18 cellular contexts compared by ENCODE assay signal in genomic region chr14:82447586-82447985, GRCh38.
DNase-seq lines count a peak whose midpoint lies in the region; ATAC-seq and TF ChIP-seq lines count a peak whose summit lies in the region.
"Had no signal": no experiment of that assay in that cellular context is flagged by ENCODE, and none has a peak within 500 bp of the region (broad histone marks: within the 10 kb centered on the region; RNA-seq: fewer than 3 reads in every experiment).

No MANE protein-coding gene starts in this region.

- no peak overlapping the region for H2BK5ac ChIP-seq in neuronal stem cell (ENCODE audit: low read length)

- WGBS in neuronal stem cell (ENCODE audit: extremely low coverage in 2 of 2, insufficient read length in 2 of 2, insufficient replicate concordance in 1 of 2), 2 donors = no CpG with 5 or more reads among the region's 3 CpGs

- H4K8ac ChIP-seq in neuronal stem cell (ENCODE audit: low read depth, low read length) = no peak overlapping the region

- H3K27me3 ChIP-seq in neuronal stem cell (ENCODE audit: control insufficient read depth in 3 of 3, insufficient read depth in 3 of 3, low read depth in 1 of 3, low read length in 3 of 3) = no peaks in the 10 kb centered on the region
- H3K27me3 ChIP-seq: BLaER1 treated with 17β-estradiol and CSF1 and Interleukin-3, amounts not matched to agents 10 nM and 100 nM had no signal

- H2BK120ac ChIP-seq in neuronal stem cell (ENCODE audit: low read depth, low read length) = no peak overlapping the region

- H3K9me3 Mint-ChIP-seq in chondrocyte (ENCODE audit: low read depth) = no peaks in the 10 kb centered on the region

- H3K4me1 Mint-ChIP-seq in chondrocyte (ENCODE audit: low read depth) = no peaks in the 10 kb centered on the region
- H3K4me1 Mint-ChIP-seq: naive B cell had no signal

- no peak overlapping the region for H2BK15ac ChIP-seq in neuronal stem cell (ENCODE audit: low read length)

- DNase-seq in DMS153 (lab: John Stamatoyannopoulos, UW) (peak; percentile 1), DMS153 treated with DMSO at 0.1 percent for 48 hours (lab: John Stamatoyannopoulos, UW; ENCODE audit: unreplicated experiment) (no peak), NCI-H510A (lab: John Stamatoyannopoulos, UW) (peak; percentile 5), caudate nucleus (lab: John Stamatoyannopoulos, UW) (peak in 15 of 61 donors; percentile 1 to 70 (median 14)), neuronal stem cell (ENCODE audit: low spot score) (no peak), cardiac septum (ENCODE audit: low spot score) (no peak), left lobe of liver (ENCODE audit: low spot score) (no peak), chondrocyte (ENCODE audit: low spot score) (no peak)
- DNase-seq: activated CD4-positive, CD25-positive, alpha-beta regulatory T cell treated with anti-CD3 and anti-CD28 coated beads, Interleukin-2, amount 50 U/mL, for 72 hours; activated gamma-delta T cell; left ventricle myocardium superior; naive B cell; NCI-H1436; NK-92 treated with Interleukin-12 subunit alpha and Interleukin-12 subunit beta, amount 100 ng/mL, for 24 hours; T-helper 1 cell had no signal

- H3K4ac ChIP-seq in neuronal stem cell (ENCODE audit: low read length) = no peak overlapping the region

- H3K18ac ChIP-seq in neuronal stem cell (ENCODE audit: low read length) = no peak overlapping the region

- no peaks in the 10 kb centered on the region for H3K79me1 ChIP-seq in neuronal stem cell (ENCODE audit: low read depth, low read length)

- no peak for TF ChIP-seq CTCF in chondrocyte (IDR thresholded peaks at IDR 0.05)

- intact Hi-C loops in cardiac septum (cut with DNase I) = no loop called here

- H3K14ac ChIP-seq in neuronal stem cell (ENCODE audit: low read length) = no peak overlapping the region

- peak overlapping the region; percentile 0 for H2AFZ ChIP-seq in neuronal stem cell (ENCODE audit: low read length)

- H3K23ac ChIP-seq in neuronal stem cell (ENCODE audit: low read depth, low read length, poor library complexity) = no peak overlapping the region

- H3K4me3 ChIP-seq in neuronal stem cell (ENCODE audit: low read length in 2 of 2) = no peak overlapping the region
- H3K4me3 ChIP-seq: BLaER1 treated with 17β-estradiol and CSF1 and Interleukin-3, amounts not matched to agents 10 nM and 100 nM had no signal

- no peak overlapping the region for H3K4me3 Mint-ChIP-seq in chondrocyte (ENCODE audit: unreplicated experiment)
- H3K4me3 Mint-ChIP-seq: naive B cell; stimulated activated naive CD8-positive, alpha-beta T cell treated with anti-CD3 and anti-CD28 coated beads, Interleukin-15, Interleukin-2, amounts not matched to agents 100 ng/mL and 50 ng/mL, for 24 hours had no signal

- no peaks in the 10 kb centered on the region for H3K9me3 ChIP-seq in neuronal stem cell (replicated peaks in 1 of 2; ENCODE audit: control insufficient read depth in 2 of 2, insufficient read depth in 1 of 2, low read depth in 1 of 2, low read length in 2 of 2)
- H3K9me3 ChIP-seq: BLaER1 treated with 17β-estradiol and CSF1 and Interleukin-3, amounts not matched to agents 10 nM and 100 nM had no signal

- H3K36me3 Mint-ChIP-seq in chondrocyte (ENCODE audit: low read depth) = no peaks in the 10 kb centered on the region
- H3K36me3 Mint-ChIP-seq: naive B cell had no signal

- no peak for ATAC-seq in left lobe of liver
- ATAC-seq: left ventricle myocardium superior had no signal

- H3K36me3 ChIP-seq in neuronal stem cell (replicated peaks in 1 of 2; ENCODE audit: control insufficient read depth in 2 of 2, insufficient read depth in 2 of 2, low read length in 2 of 2) = no peaks in the 10 kb centered on the region
- H3K36me3 ChIP-seq: BLaER1 treated with 17β-estradiol and CSF1 and Interleukin-3, amounts not matched to agents 10 nM and 100 nM had no signal

- no peaks in the 10 kb centered on the region for H3K27me3 Mint-ChIP-seq in chondrocyte (ENCODE audit: low read depth)
- H3K27me3 Mint-ChIP-seq: naive B cell; stimulated activated naive CD8-positive, alpha-beta T cell treated with anti-CD3 and anti-CD28 coated beads, Interleukin-15, Interleukin-2, amounts not matched to agents 100 ng/mL and 50 ng/mL, for 24 hours had no signal

- no peak overlapping the region for H3K9ac ChIP-seq in neuronal stem cell (ENCODE audit: low read depth, low read length, poor library complexity)
- H3K9ac ChIP-seq: BLaER1 treated with 17β-estradiol and CSF1 and Interleukin-3, amounts not matched to agents 10 nM and 100 nM had no signal

- H3K27ac ChIP-seq in caudate nucleus (ENCODE audit: low read depth, low read length) (peak overlapping the region; percentile 4), neuronal stem cell (replicated peaks; ENCODE audit: low read length) (no peak overlapping the region)
- H3K27ac ChIP-seq: 22Rv1; BLaER1 treated with 17β-estradiol and CSF1 and Interleukin-3, amounts not matched to agents 10 nM and 100 nM had no signal

- H3K4me2 ChIP-seq in neuronal stem cell (ENCODE audit: insufficient read depth, low read length, poor library complexity, severe bottlenecking) = no peak overlapping the region
- H3K4me2 ChIP-seq: BLaER1 treated with 17β-estradiol and CSF1 and Interleukin-3, amounts not matched to agents 10 nM and 100 nM had no signal

- no peak overlapping the region for H2BK12ac ChIP-seq in neuronal stem cell (ENCODE audit: low read length)

- no peak overlapping the region for H4K91ac ChIP-seq in neuronal stem cell (ENCODE audit: low read depth, low read length, poor library complexity)

- no peak overlapping the region for H2AK5ac ChIP-seq in neuronal stem cell (ENCODE audit: low read depth, low read length)

- no peak overlapping the region for H3K27ac Mint-ChIP-seq in chondrocyte (ENCODE audit: unreplicated experiment)
- H3K27ac Mint-ChIP-seq: naive B cell; stimulated activated naive CD8-positive, alpha-beta T cell treated with anti-CD3 and anti-CD28 coated beads, Interleukin-15, Interleukin-2, amounts not matched to agents 100 ng/mL and 50 ng/mL, for 24 hours had no signal

- no peaks in the 10 kb centered on the region for H3K4me1 ChIP-seq in neuronal stem cell (ENCODE audit: control insufficient read depth in 2 of 2, insufficient read depth in 1 of 2, low read depth in 1 of 2, low read length in 2 of 2)
- H3K4me1 ChIP-seq: BLaER1 treated with 17β-estradiol and CSF1 and Interleukin-3, amounts not matched to agents 10 nM and 100 nM had no signal

Comparison
In these comparisons a context has a peak if more than half of its experiments do, and no peak if none do; other contexts are left out.
1. DNase-seq: peak in DMS153 (single experiment) and NCI-H510A (single experiment); none in DMS153 treated with DMSO at 0.1 percent for 48 hours (single experiment), neuronal stem cell (single experiment), cardiac septum (single experiment), left lobe of liver (single experiment) and chondrocyte (single experiment).